ENCODE assay signal across 2 cellular contexts in genomic region chr10:18866852-18867251, GRCh38.
TF ChIP-seq lines count a peak whose summit lies in the region.

No MANE protein-coding gene starts in this region.

TF ChIP-seq in HepG2, 621 proteins besides CTCF, POLR2A, EP300 and RAD21 (continued from another document):
- TF ChIP-seq ZBTB40 (IDR thresholded peaks at IDR 0.05) = no peak
- TF ChIP-seq ZBTB40 (CRISPR knock-in tag; IDR thresholded peaks at IDR 0.05) = no peak
- no peak for TF ChIP-seq ZNF503 (CRISPR knock-in tag; IDR thresholded peaks at IDR 0.05)
- peak; percentile 89 for TF ChIP-seq RAD51 (IDR thresholded peaks at IDR 0.05; ENCODE audit: borderline replicate concordance)

TF ChIP-seq in K562, 482 proteins besides CTCF, POLR2A, EP300 and RAD21 (continued from another document):
- TF ChIP-seq ZBTB49 (CRISPR knock-in tag; IDR thresholded peaks at IDR 0.05; ENCODE audit: borderline replicate concordance) (no peak), E4F1 (CRISPR knock-in tag; IDR thresholded peaks at IDR 0.05; ENCODE audit: borderline replicate concordance) (no peak), ZNF263 (CRISPR knock-in tag; IDR thresholded peaks at IDR 0.05; ENCODE audit: borderline replicate concordance) (no peak)
